21 cellular contexts compared by ENCODE assay signal in genomic region chr19:41924151-41925145, GRCh38. TPM values are rescaled to one million over a fixed set of nuclear protein-coding genes. Genes with fewer than 3 reads are reported as not detected.
DNase-seq lines count a peak whose midpoint lies in the region; ATAC-seq and TF ChIP-seq lines count a peak whose summit lies in the region.
"Had no signal": no experiment of that assay in that cellular context is flagged by ENCODE, and none has a peak within 500 bp of the region (broad histone marks: within the 10 kb centered on the region; RNA-seq: fewer than 3 reads in every experiment).

No MANE protein-coding gene starts in this region.

- no peak overlapping the region for H2BK120ac ChIP-seq in neuronal stem cell (ENCODE audit: low read depth, low read length)

- no peak overlapping the region for H2BK12ac ChIP-seq in neuronal stem cell (ENCODE audit: low read length)

- no peak overlapping the region for H3K4ac ChIP-seq in neuronal stem cell (ENCODE audit: low read length)

- no peak overlapping the region for H2AK5ac ChIP-seq in neuronal stem cell (ENCODE audit: low read depth, low read length)

- no peak overlapping the region for H3K18ac ChIP-seq in neuronal stem cell (ENCODE audit: low read length)

- H3K4me2 ChIP-seq in neuronal stem cell (ENCODE audit: insufficient read depth, low read length, poor library complexity, severe bottlenecking) = no peak overlapping the region

- H3K9me3 Mint-ChIP-seq in osteocyte (ENCODE audit: unreplicated experiment) (no peaks in the 10 kb centered on the region), Caco-2 (ENCODE audit: unreplicated experiment) (no peaks in the 10 kb centered on the region)
- H3K9me3 Mint-ChIP-seq: IgD-negative memory B cell had no signal

- peaks cover 9% of the 10 kb centered on the region for H3K4me1 Mint-ChIP-seq in osteocyte (ENCODE audit: unreplicated experiment)
- H3K4me1 Mint-ChIP-seq in Caco-2 (ENCODE audit: low read depth, unreplicated experiment) = peaks cover 20% of the 10 kb centered on the region

- H3K79me1 ChIP-seq in neuronal stem cell (ENCODE audit: low read depth, low read length) = no peaks in the 10 kb centered on the region

- no peak overlapping the region for H2BK5ac ChIP-seq in neuronal stem cell (ENCODE audit: low read length)

- no peak for TF ChIP-seq CTCF in HEK293 (tag by site-specific recombination; IDR thresholded peaks at IDR 0.05)
- TF ChIP-seq CTCF in osteocyte (IDR thresholded peaks at IDR 0.05) = no peak
- no peak for TF ChIP-seq CTCF in Caco-2 (IDR thresholded peaks at IDR 0.05; ENCODE audit: insufficient read depth in 1 of 2, low read depth in 1 of 2, low read length in 1 of 2, severe bottlenecking in 1 of 2, unreplicated experiment in 1 of 2)

- peak overlapping the region; percentile 18 for H3K23ac ChIP-seq in neuronal stem cell (ENCODE audit: low read depth, low read length, poor library complexity)

- ATAC-seq in right cardiac atrium = no peak
- ATAC-seq: GM12878 had no signal

- H3K4me3 Mint-ChIP-seq in osteocyte (ENCODE audit: unreplicated experiment) (no peak overlapping the region), Caco-2 (ENCODE audit: unreplicated experiment) (no peak overlapping the region)

- no peak overlapping the region for H3K9ac ChIP-seq in neuronal stem cell (ENCODE audit: low read depth, low read length, poor library complexity)

- no peak overlapping the region for H3K14ac ChIP-seq in neuronal stem cell (ENCODE audit: low read length)

- no peak overlapping the region for H3K27ac Mint-ChIP-seq in osteocyte (ENCODE audit: unreplicated experiment)
- no peak overlapping the region for H3K27ac Mint-ChIP-seq in Caco-2 (ENCODE audit: unreplicated experiment)

- WGBS in right cardiac atrium = 37% methylated on average over 13 of the region's 13 CpGs
- WGBS in neuronal stem cell (ENCODE audit: extremely low coverage in 2 of 2, insufficient read length in 2 of 2, insufficient replicate concordance in 1 of 2), 2 donors = no CpG with 5 or more reads among the region's 13 CpGs

- BruUV-seq in Caco-2 (replicated peaks; lab: Mats Ljungman, UMichigan) = no TSS peak

- H3K27me3 Mint-ChIP-seq in osteocyte (ENCODE audit: unreplicated experiment) (peaks cover 22% of the 10 kb centered on the region), Caco-2 (ENCODE audit: insufficient read depth, unreplicated experiment) (peaks cover 9% of the 10 kb centered on the region)

- no peak overlapping the region for H4K8ac ChIP-seq in neuronal stem cell (ENCODE audit: low read depth, low read length)

- H3K27me3 ChIP-seq in right cardiac atrium (ENCODE audit: control insufficient read depth, insufficient read depth) (no peaks in the 10 kb centered on the region), neuronal stem cell (ENCODE audit: control insufficient read depth in 3 of 3, insufficient read depth in 3 of 3, low read depth in 1 of 3, low read length in 3 of 3) (peaks cover 39 to 94% (median 86%) of the 10 kb centered on the region in 3 experiments), Caco-2 (replicated peaks; ENCODE audit: control insufficient read depth, insufficient read depth, low read length) (no peaks in the 10 kb centered on the region; the same call in 1 of the 2 replicates)

- H3K36me3 Mint-ChIP-seq in osteocyte (ENCODE audit: unreplicated experiment) (no peaks in the 10 kb centered on the region), Caco-2 (ENCODE audit: insufficient read depth, unreplicated experiment) (no peaks in the 10 kb centered on the region)
- H3K36me3 Mint-ChIP-seq: IgD-negative memory B cell had no signal

- H3K9me3 ChIP-seq in right cardiac atrium (ENCODE audit: control insufficient read depth, low read length) (no peaks in the 10 kb centered on the region), HEK293 (ENCODE audit: control insufficient read depth, insufficient read depth, low read depth, low read length) (no peaks in the 10 kb centered on the region), neuronal stem cell (replicated peaks in 1 of 2; ENCODE audit: control insufficient read depth in 2 of 2, insufficient read depth in 1 of 2, low read depth in 1 of 2, low read length in 2 of 2) (peaks cover 0 to 17% of the 10 kb centered on the region in 2 donors), Caco-2 (no peaks in the 10 kb centered on the region)
- H3K9me3 ChIP-seq: MG63, SJCRH30 had no signal

- H3K36me3 ChIP-seq in HEK293 (ENCODE audit: control insufficient read depth in 2 of 2, insufficient read depth in 1 of 2, low read length in 2 of 2) = no peaks in the 10 kb centered on the region
- H3K36me3 ChIP-seq in neuronal stem cell (replicated peaks in 1 of 2; ENCODE audit: control insufficient read depth in 2 of 2, insufficient read depth in 2 of 2, low read length in 2 of 2) = no peaks in the 10 kb centered on the region
- no peaks in the 10 kb centered on the region for H3K36me3 ChIP-seq in Caco-2 (ENCODE audit: control insufficient read depth, insufficient read depth, low read length)
- H3K36me3 ChIP-seq: MG63, SJCRH30 had no signal

- POLR2A ChIA-PET in HEK293 (lab: Yijun Ruan, JAX) (interaction anchor here (1.2 kb wide), 1 partner anchor 38 kb away, joined by 3 read pairs; no protein-coding TSS in a partner anchor), Caco-2 (lab: Charles Lee) (no interaction called here)

- no peak overlapping the region for H2AFZ ChIP-seq in neuronal stem cell (ENCODE audit: low read length)

- H4K91ac ChIP-seq in neuronal stem cell (ENCODE audit: low read depth, low read length, poor library complexity) = no peak overlapping the region

- no peak overlapping the region for H2BK15ac ChIP-seq in neuronal stem cell (ENCODE audit: low read length)

- CTCF ChIA-PET in HEK293 (lab: Yijun Ruan, JAX) (interaction anchor here (0.6 to 0.7 kb wide), 3 partner anchors 10 to 308 kb away, joined by 3 to 5 read pairs (median 3); no protein-coding TSS in a partner anchor), Caco-2 (lab: Charles Lee) (interaction anchor here (0.6 kb wide), 1 partner anchor 14 kb away, joined by 4 read pairs; no protein-coding TSS in a partner anchor)

- H3K4me3 ChIP-seq in right cardiac atrium (ENCODE audit: low read length) (no peak overlapping the region), HEK293 (ENCODE audit: low read depth, low read length) (no peak overlapping the region), neuronal stem cell (ENCODE audit: low read length in 2 of 2) (no peak overlapping the region), Caco-2 (ENCODE audit: low read depth, low read length) (no peak overlapping the region)
- H3K4me3 ChIP-seq: GM12878, MG63, SJCRH30 had no signal

- H3K27ac ChIP-seq in right cardiac atrium (ENCODE audit: low read length) (no peak overlapping the region), HEK293 (ENCODE audit: extremely low read depth, low read depth, low read length) (no peak overlapping the region), neuronal stem cell (replicated peaks; ENCODE audit: low read length) (no peak overlapping the region)
- H3K27ac ChIP-seq: C4-2B, SJCRH30 had no signal

- intact Hi-C loops in right cardiac atrium (cut with DNase I) (no loop called here), cardiac septum (cut with DNase I) (no loop called here), Caco-2 (cut with micrococcal nuclease; ENCODE audit: unreplicated experiment) (no loop called here)

- peak in 2 of 3 donors; percentile 9 to 27 for DNase-seq in right cardiac atrium
- no peak for DNase-seq in cardiac septum (ENCODE audit: low spot score)
- peak; percentile 55 for DNase-seq in NCI-H510A treated with DMSO at 0.1 percent for 48 hours (lab: John Stamatoyannopoulos, UW)
- DNase-seq in neuronal stem cell (ENCODE audit: low spot score) = no peak
- DNase-seq in osteocyte (ENCODE audit: extremely low spot score, unreplicated experiment) = no peak
- no peak for DNase-seq in Caco-2
- DNase-seq: ACHN, DND-41, H7, MG63, NCI-H1436, NCI-H2029, NCI-H446, OCI-M1, SJCRH30, T1000 had no signal

- H3K4me1 ChIP-seq in right cardiac atrium (ENCODE audit: control insufficient read depth, insufficient read depth, low read length) (peaks cover 2% of the 10 kb centered on the region), HEK293 (ENCODE audit: control insufficient read depth, insufficient read depth, low read length) (no peaks in the 10 kb centered on the region; the same call in 1 of the 2 replicates), neuronal stem cell (ENCODE audit: control insufficient read depth in 2 of 2, insufficient read depth in 1 of 2, low read depth in 1 of 2, low read length in 2 of 2) (peaks cover 6 to 10% of the 10 kb centered on the region in 2 donors), Caco-2 (peaks cover 6% of the 10 kb centered on the region)
- H3K4me1 ChIP-seq: SJCRH30 had no signal

TF ChIP-seq in HEK293, 187 proteins besides CTCF, POLR2A, EP300 and RAD21 (continues in another document):
- TF ChIP-seq GLIS2 (tag by site-specific recombination; IDR thresholded peaks at IDR 0.05) (0 out of 2 replicates have a peak, but pooled peaks have one; percentile 1), ZNF548 (tag by site-specific recombination; IDR thresholded peaks at IDR 0.05) (no peak)

RNA-seq across cellular contexts. Expression of gene ERFL, which starts 3.8 kb away (rescaled TPM):
- total RNA-seq in right cardiac atrium = under 1 TPM in 1 of 4 donors, not detected in 3; 0.20 TPM
- polyA plus RNA-seq in right cardiac atrium = 0.02 TPM
- total RNA-seq in cardiac septum = not detected
- 0.47 TPM for polyA plus RNA-seq in neuronal stem cell (2013, experiment 1 of 2)
- polyA plus RNA-seq in neuronal stem cell (2013, experiment 2 of 2) = 0.44 TPM
- 0.29 and 0.38 TPM in 2 replicates for total RNA-seq in osteocyte
- total RNA-seq in Caco-2 (2022) = 0.23 and 0.49 TPM in 2 replicates
- total RNA-seq: H7, LHCN-M2, SJCRH30 had no signal
- polyA plus RNA-seq: IgD-negative memory B cell had no signal

RNA-seq across cellular contexts. Expression of gene RABAC1, which starts 34.7 kb away (rescaled TPM):
- total RNA-seq in right cardiac atrium = 100 to 1,000 TPM in 1 of 4 donors, 10 to 100 TPM in 3; 79.6 to 113 (median 90.3) TPM
- polyA plus RNA-seq in right cardiac atrium = 140 TPM
- 92.0 TPM for total RNA-seq in cardiac septum
- 83.3 TPM for polyA plus RNA-seq in neuronal stem cell (2013, experiment 1 of 2)
- 90.0 TPM for polyA plus RNA-seq in neuronal stem cell (2013, experiment 2 of 2)
- total RNA-seq in osteocyte = 265 and 268 TPM in 2 replicates
- 64.4 and 70.7 TPM in 2 replicates for total RNA-seq in Caco-2 (2022)

RNA-seq across cellular contexts. Expression of gene ARHGEF1, which starts 41.5 kb away (rescaled TPM):
- total RNA-seq in right cardiac atrium = 10 to 100 TPM; 39.7 to 43.9 (median 40.8) TPM
- polyA plus RNA-seq in right cardiac atrium = 42.8 TPM
- 37.9 TPM for total RNA-seq in cardiac septum
- polyA plus RNA-seq in neuronal stem cell (2013, experiment 1 of 2) = 30.0 TPM
- polyA plus RNA-seq in neuronal stem cell (2013, experiment 2 of 2) = 29.8 TPM
- 85.1 and 97.3 TPM in 2 replicates for total RNA-seq in osteocyte
- 60.2 and 63.5 TPM in 2 replicates for total RNA-seq in Caco-2 (2022)

RNA-seq across cellular contexts. Expression of gene CD79A, which starts 47.4 kb away (rescaled TPM):
- total RNA-seq in right cardiac atrium (under 1 TPM in 2 of 4 donors, not detected in 2; 0.37 to 0.58 TPM), cardiac septum (not detected), osteocyte (not detected in 2 replicates), Caco-2 (2022) (0.82 TPM in 1 of 2 replicates, not detected in the other)
- 0.09 TPM for polyA plus RNA-seq in right cardiac atrium
- 0.67 TPM for polyA plus RNA-seq in neuronal stem cell (2013, experiment 1 of 2)
- 0.64 TPM for polyA plus RNA-seq in neuronal stem cell (2013, experiment 2 of 2)
- total RNA-seq: H7 had no signal

Comparison
In these comparisons a context has a peak if more than half of its experiments do, and no peak if none do; other contexts are left out.
1. DNase-seq: peak in right cardiac atrium (2 of 3) and NCI-H510A treated with DMSO at 0.1 percent for 48 hours (single experiment); none in cardiac septum (single experiment), neuronal stem cell (single experiment), osteocyte (single experiment) and Caco-2 (0 of 2).